In genomic region chr2:99723632-99724031, GRCh38 we compare ENCODE assay signal across 26 cellular contexts.
DNase-seq lines count a peak whose midpoint lies in the region; ATAC-seq, FAIRE-seq and TF ChIP-seq lines count a peak whose summit lies in the region.
"Had no signal": no experiment of that assay in that cellular context is flagged by ENCODE, and none has a peak within 500 bp of the region (broad histone marks: within the 10 kb centered on the region; RNA-seq: fewer than 3 reads in every experiment).

No MANE protein-coding gene starts in this region.

- TF ChIP-seq RAD21 in HepG2 (CRISPR knock-in tag; IDR thresholded peaks at IDR 0.05) (no peak), K562 (CRISPR knock-in tag; conservative IDR thresholded peaks at IDR 0.05 in 1 of 2, IDR thresholded peaks at IDR 0.05 in 1 of 2) (no peak)

- H3K9me1 ChIP-seq in K562 (ENCODE audit: control insufficient read depth, insufficient read depth, low read length) = no peaks in the 10 kb centered on the region

- H3K27me3 ChIP-seq in HepG2 (ENCODE audit: control insufficient read depth in 1 of 2, insufficient read depth in 2 of 2, low read length in 2 of 2) (no peaks in the 10 kb centered on the region), right lobe of liver (no peaks in the 10 kb centered on the region), K562 (ENCODE audit: control insufficient read depth in 2 of 2, insufficient read depth in 2 of 2, low read length in 2 of 2) (no peaks in the 10 kb centered on the region; a peak in 2 of 5 replicates), suprapubic skin (no peaks in the 10 kb centered on the region)
- H3K27me3 ChIP-seq: BE2C; BLaER1 treated with 17β-estradiol and CSF1 and Interleukin-3, amounts not matched to agents 10 nM and 100 nM had no signal

- H3K4me1 ChIP-seq in HepG2 (ENCODE audit: insufficient read depth, low read length) = no peaks in the 10 kb centered on the region
- no peaks in the 10 kb centered on the region for H3K4me1 ChIP-seq in right lobe of liver
- H3K4me1 ChIP-seq in K562 (replicated peaks in 1 of 2; ENCODE audit: control insufficient read depth in 2 of 2, insufficient read depth in 2 of 2, low read length in 2 of 2) = no peaks in the 10 kb centered on the region
- H3K4me1 ChIP-seq in suprapubic skin = no peaks in the 10 kb centered on the region
- H3K4me1 ChIP-seq: BE2C had no signal

- in situ Hi-C loops in HepG2 (cut with HindIII; ENCODE audit: extremely low pct_ligation_motif_present, low pct_unique_long_range_greater_than_20kb) = loop anchor here (10.0 kb wide), 1 partner anchor 521 kb away; no protein-coding TSS in a partner anchor
- in situ Hi-C loops in K562 (cut with MboI) = loop anchor here (25.0 kb wide), 1 partner anchor 514 kb away; no protein-coding TSS in a partner anchor

- no peaks in the 10 kb centered on the region for H4K20me1 ChIP-seq in HepG2 (ENCODE audit: insufficient read depth, low read length)
- H4K20me1 ChIP-seq in K562 (replicated peaks; ENCODE audit: control insufficient read depth, insufficient read depth, low read length) = no peaks in the 10 kb centered on the region
- H4K20me1 ChIP-seq: BLaER1 treated with 17β-estradiol and CSF1 and Interleukin-3, amounts not matched to agents 10 nM and 100 nM had no signal

- TF ChIP-seq EP300 in HepG2 (IDR thresholded peaks at IDR 0.05; ENCODE audit: low read depth in 2 of 2, low read length in 2 of 2) (no peak), HepG2 (CRISPR knock-in tag; IDR thresholded peaks at IDR 0.05; ENCODE audit: borderline replicate concordance) (no peak), K562 (IDR thresholded peaks at IDR 0.05; ENCODE audit: low read length) (no peak), suprapubic skin (IDR thresholded peaks at IDR 0.05) (no peak)

- no peaks in the 10 kb centered on the region for H3K27me3 Mint-ChIP-seq in nephron progenitor cell (ENCODE audit: low read depth, poor library complexity)
- H3K27me3 Mint-ChIP-seq: CD4-positive, alpha-beta T cell had no signal

- no peak overlapping the region for H3K4me3 Mint-ChIP-seq in nephron progenitor cell
- H3K4me3 Mint-ChIP-seq in stimulated activated effector memory CD8-positive, alpha-beta T cell treated with anti-CD3 and anti-CD28 coated beads, Interleukin-12 subunit alpha, Interleukin-12 subunit beta, amount 100 ng/mL, for 72 hours = no peak overlapping the region
- H3K4me3 Mint-ChIP-seq: CD14-positive monocyte; CD4-positive, alpha-beta T cell; CD8-positive, alpha-beta memory T cell; GM23338; H9; HFFc6 had no signal

- H2AFZ ChIP-seq in HepG2 (ENCODE audit: low read length) (no peak overlapping the region), K562 (ENCODE audit: low read depth, low read length) (no peak overlapping the region)
- H2AFZ ChIP-seq: GM23338 had no signal

- 54% methylated on average over 7 of the region's 7 CpGs for WGBS in HepG2 (ENCODE audit: low lambda C conversion rate)
- 91% methylated on average over 5 of the region's 7 CpGs for WGBS in right lobe of liver (ENCODE audit: insufficient coverage, low coverage, low lambda C conversion rate, missing lambda C conversion rate)
- WGBS in K562 (ENCODE audit: insufficient coverage, low coverage, missing lambda C conversion rate) = 13% methylated on average over 7 of the region's 7 CpGs
- 88% methylated on average over 7 of the region's 7 CpGs for WGBS in suprapubic skin

- no peak for DNase-seq in HepG2 (ENCODE audit: low spot score)
- no peak for DNase-seq in right lobe of liver
- DNase-seq in K562 (ENCODE audit: extremely low read depth in 1 of 4, low spot score in 3 of 4) = no peak
- DNase-seq in nephron progenitor cell = no peak
- DNase-seq in erythroblast (lab: John Stamatoyannopoulos, UW) = no peak
- DNase-seq in mesenteric fat pad (ENCODE audit: low spot score) = no peak
- no peak for DNase-seq in stimulated activated effector memory CD8-positive, alpha-beta T cell treated with anti-CD3 and anti-CD28 coated beads, Interleukin-12 subunit alpha, Interleukin-12 subunit beta, amount 100 ng/mL, for 72 hours (ENCODE audit: low spot score in 2 of 2)
- DNase-seq in suprapubic skin (ENCODE audit: low spot score in 2 of 2) = no peak
- DNase-seq: BE2C; CD4-positive, alpha-beta T cell; CD8-positive, alpha-beta memory T cell; DMS 273 treated with DMSO at 0.1 percent for 48 hours; DMS79; EL; GDM1; H9; HFFc6 had no signal

- POLR2A ChIA-PET in HepG2 (lab: Yijun Ruan, JAX) (no interaction called here), K562 (lab: Yijun Ruan, JAX) (no interaction called here)

- BruUV-seq in HepG2 (replicated peaks; lab: Mats Ljungman, UMichigan) (no TSS peak), K562 (replicated peaks; lab: Mats Ljungman, UMichigan) (no TSS peak)

- no peaks in the 10 kb centered on the region for H3K9me3 ChIP-seq in HepG2 (ENCODE audit: low read length)
- no peaks in the 10 kb centered on the region for H3K9me3 ChIP-seq in right lobe of liver
- H3K9me3 ChIP-seq in K562 (replicated peaks; ENCODE audit: control insufficient read depth, insufficient read depth, low read depth, low read length) = peaks cover 2% of the 10 kb centered on the region; the same call in 1 of the 2 replicates
- peaks cover 5% of the 10 kb centered on the region for H3K9me3 ChIP-seq in suprapubic skin
- H3K9me3 ChIP-seq: BE2C had no signal

- H3K9me3 Mint-ChIP-seq in nephron progenitor cell = peaks cover 58% of the 10 kb centered on the region
- H3K9me3 Mint-ChIP-seq in stimulated activated effector memory CD8-positive, alpha-beta T cell treated with anti-CD3 and anti-CD28 coated beads, Interleukin-12 subunit alpha, Interleukin-12 subunit beta, amount 100 ng/mL, for 72 hours = peaks cover 10% of the 10 kb centered on the region

- ATAC-seq in HepG2 = no peak
- no peak for ATAC-seq in right lobe of liver
- ATAC-seq in K562 = no peak
- no peak for ATAC-seq in stimulated activated effector memory CD8-positive, alpha-beta T cell treated with anti-CD3 and anti-CD28 coated beads, Interleukin-12 subunit alpha, Interleukin-12 subunit beta, amount 100 ng/mL, for 72 hours
- ATAC-seq: GM23338, HCT116 had no signal

- FAIRE-seq in HepG2 (lab: Jason Lieb, UNC) (no peak), K562 (lab: Jason Lieb, UNC) (no peak)
- FAIRE-seq: A204.1, D721Med, GM12891, GM18507 had no signal

- H3K79me2 ChIP-seq in HepG2 (ENCODE audit: insufficient read depth, low read length) = no peaks in the 10 kb centered on the region
- no peaks in the 10 kb centered on the region for H3K79me2 ChIP-seq in K562 (ENCODE audit: control insufficient read depth, insufficient read depth, low read length)

- no peak overlapping the region for H3K4me3 ChIP-seq in HepG2 (replicated peaks in 1 of 3; ENCODE audit: insufficient read depth in 1 of 3, low read depth in 2 of 3, low read length in 3 of 3)
- H3K4me3 ChIP-seq in right lobe of liver = no peak overlapping the region
- no peak overlapping the region for H3K4me3 ChIP-seq in K562
- H3K4me3 ChIP-seq in suprapubic skin = no peak overlapping the region
- H3K4me3 ChIP-seq: BLaER1 treated with 17β-estradiol and CSF1 and Interleukin-3, amounts not matched to agents 10 nM and 100 nM; GM23338 had no signal

- TF ChIP-seq POLR2A in HepG2 (IDR thresholded peaks at IDR 0.05; ENCODE audit: insufficient read depth in 1 of 2, low read depth in 2 of 2, low read length in 2 of 2) (no peak), right lobe of liver (IDR thresholded peaks at IDR 0.05) (no peak), K562 (conservative IDR thresholded peaks at IDR 0.05) (no peak), erythroblast (IDR thresholded peaks at IDR 0.05; ENCODE audit: low read length) (no peak), suprapubic skin (IDR thresholded peaks at IDR 0.05) (no peak)

- peaks cover 74% of the 10 kb centered on the region for H3K36me3 Mint-ChIP-seq in nephron progenitor cell (ENCODE audit: low read depth)
- H3K36me3 Mint-ChIP-seq in stimulated activated effector memory CD8-positive, alpha-beta T cell treated with anti-CD3 and anti-CD28 coated beads, Interleukin-12 subunit alpha, Interleukin-12 subunit beta, amount 100 ng/mL, for 72 hours = no peaks in the 10 kb centered on the region
- H3K36me3 Mint-ChIP-seq: CD8-positive, alpha-beta memory T cell had no signal

- peaks cover 19% of the 10 kb centered on the region for H3K4me1 Mint-ChIP-seq in nephron progenitor cell
- H3K4me1 Mint-ChIP-seq in stimulated activated effector memory CD8-positive, alpha-beta T cell treated with anti-CD3 and anti-CD28 coated beads, Interleukin-12 subunit alpha, Interleukin-12 subunit beta, amount 100 ng/mL, for 72 hours = no peaks in the 10 kb centered on the region
- H3K4me1 Mint-ChIP-seq: CD8-positive, alpha-beta memory T cell had no signal

- H3K4me2 ChIP-seq in HepG2 (ENCODE audit: low read depth, low read length) = no peak overlapping the region
- no peak overlapping the region for H3K4me2 ChIP-seq in K562 (ENCODE audit: insufficient read depth, low read length)
- H3K4me2 ChIP-seq: BLaER1 treated with 17β-estradiol and CSF1 and Interleukin-3, amounts not matched to agents 10 nM and 100 nM; GM23338 had no signal

- H3K27ac ChIP-seq in HepG2 (ENCODE audit: extremely low read length, insufficient read depth, low read length) = no peak overlapping the region
- no peak overlapping the region for H3K27ac ChIP-seq in right lobe of liver
- no peak overlapping the region for H3K27ac ChIP-seq in K562 (ENCODE audit: extremely low read depth, low read depth, low read length)
- H3K27ac ChIP-seq in suprapubic skin = no peak overlapping the region
- H3K27ac ChIP-seq: 22Rv1; BLaER1 treated with 17β-estradiol and CSF1 and Interleukin-3, amounts not matched to agents 10 nM and 100 nM had no signal

- H3K9ac ChIP-seq in HepG2 (ENCODE audit: insufficient read depth, low read depth, low read length) (no peak overlapping the region), K562 (ENCODE audit: insufficient read depth in 1 of 2, low read depth in 2 of 2, low read length in 2 of 2) (no peak overlapping the region)
- H3K9ac ChIP-seq: BLaER1 treated with 17β-estradiol and CSF1 and Interleukin-3, amounts not matched to agents 10 nM and 100 nM had no signal

- CTCF ChIA-PET in HepG2 (lab: Yijun Ruan, JAX; ENCODE audit: low intra/inter-chr PET ratio, low total read pairs) (no interaction called here), K562 (lab: Yijun Ruan, JAX; ENCODE audit: low intra/inter-chr PET ratio) (no interaction called here)

- TF ChIP-seq CTCF in HepG2 (CRISPR knock-in tag; IDR thresholded peaks at IDR 0.05) (no peak), right lobe of liver (IDR thresholded peaks at IDR 0.05) (no peak), K562 (IDR thresholded peaks at IDR 0.05 in 2 of 3, conservative IDR thresholded peaks at IDR 0.05 in 1 of 3; ENCODE audit: insufficient read depth in 2 of 3, low read depth in 1 of 3, low read length in 3 of 3) (no peak), nephron progenitor cell (IDR thresholded peaks at IDR 0.05) (no peak), suprapubic skin (IDR thresholded peaks at IDR 0.05) (no peak)

- intact Hi-C loops in HepG2 (cut with micrococcal nuclease; ENCODE audit: unreplicated experiment) (no loop called here), right lobe of liver (cut with DNase I) (no loop called here), K562 (cut with micrococcal nuclease) (loop anchor here (2.0 to 10.0 kb wide), 2 partner anchors 97 to 521 kb away; no protein-coding TSS in a partner anchor)

- H3K36me3 ChIP-seq in HepG2 (replicated peaks in 1 of 2; ENCODE audit: control insufficient read depth in 1 of 2, insufficient read depth in 2 of 2, low read length in 2 of 2) (no peaks in the 10 kb centered on the region), right lobe of liver (no peaks in the 10 kb centered on the region), K562 (ENCODE audit: control insufficient read depth, insufficient read depth, low read length) (no peaks in the 10 kb centered on the region), suprapubic skin (no peaks in the 10 kb centered on the region)
- H3K36me3 ChIP-seq: BE2C had no signal

- H3K27ac Mint-ChIP-seq in nephron progenitor cell = peak overlapping the region; percentile 73
- no peak overlapping the region for H3K27ac Mint-ChIP-seq in stimulated activated effector memory CD8-positive, alpha-beta T cell treated with anti-CD3 and anti-CD28 coated beads, Interleukin-12 subunit alpha, Interleukin-12 subunit beta, amount 100 ng/mL, for 72 hours
- H3K27ac Mint-ChIP-seq: CD4-positive, alpha-beta T cell; GM23338; H9; HFFc6 had no signal
